Comparison of ENCODE assay signal across 1 cellular context in the genomic region with DNA sequence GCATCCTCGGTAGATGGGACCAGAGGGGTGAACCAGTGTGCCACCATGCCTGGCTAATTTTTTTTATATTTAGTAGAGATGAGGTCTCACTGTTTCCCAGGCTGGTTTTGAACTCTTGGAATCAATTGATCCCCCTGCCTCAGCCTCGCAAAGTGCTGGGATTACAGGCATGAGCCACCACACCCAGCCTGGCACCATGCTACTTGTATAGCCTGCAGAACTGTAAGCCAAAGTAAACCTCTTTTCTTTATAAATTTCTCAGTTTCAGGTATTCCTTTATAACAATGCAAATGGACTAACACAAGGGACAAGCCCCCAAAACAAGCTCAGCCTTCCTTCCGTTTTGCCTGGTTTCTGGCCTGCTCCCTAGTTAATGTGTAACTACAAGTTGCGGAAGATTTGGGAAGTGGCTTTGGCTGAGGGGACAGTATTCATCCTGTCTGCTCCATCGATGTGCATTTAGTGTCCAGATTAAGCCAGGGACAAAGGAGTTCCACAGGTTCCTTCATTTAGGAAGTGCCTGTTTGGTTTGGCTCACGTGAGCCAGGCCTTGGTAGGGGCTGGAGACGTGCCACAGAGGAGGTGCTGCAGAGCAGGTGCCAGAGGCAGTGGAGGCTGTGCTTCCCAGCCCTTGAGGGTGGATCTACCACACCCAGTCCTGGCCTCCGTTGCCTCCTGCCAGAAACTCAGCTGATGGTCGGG.
TF ChIP-seq lines count a peak whose summit lies in the region.

No MANE protein-coding gene starts in this region.

TF ChIP-seq in HepG2, 621 proteins besides CTCF, POLR2A, EP300 and RAD21 (continues in another document):
- TF ChIP-seq BHLHE40 (IDR thresholded peaks at IDR 0.05; ENCODE audit: low read length) (peak; percentile 73), HMGXB3 (CRISPR knock-in tag; IDR thresholded peaks at IDR 0.05; ENCODE audit: borderline replicate concordance) (no peak), HOXA3 (CRISPR knock-in tag; IDR thresholded peaks at IDR 0.05) (peak; percentile 14; the same call in 1 of the 2 replicates), ZNF354B (CRISPR knock-in tag; IDR thresholded peaks at IDR 0.05) (no peak), RBFOX2 (IDR thresholded peaks at IDR 0.05; ENCODE audit: low read depth, low read length) (no peak), THAP8 (CRISPR knock-in tag; IDR thresholded peaks at IDR 0.05; ENCODE audit: borderline replicate concordance) (0 out of 2 replicates have a peak, but pooled peaks have one; percentile 79), ZNF83 (CRISPR knock-in tag; IDR thresholded peaks at IDR 0.05; ENCODE audit: borderline replicate concordance) (0 out of 2 replicates have a peak, but pooled peaks have one; percentile 3), ELF3 (CRISPR knock-in tag; IDR thresholded peaks at IDR 0.05) (peak; percentile 62; the same call in 1 of the 2 replicates), GABPA (IDR thresholded peaks at IDR 0.05; ENCODE audit: low read depth, low read length) (no peak), GABPA (CRISPR knock-in tag; IDR thresholded peaks at IDR 0.05; ENCODE audit: low read depth) (peak; percentile 25; the same call in 1 of the 2 replicates), ERF (CRISPR knock-in tag; IDR thresholded peaks at IDR 0.05) (0 out of 2 replicates have a peak, but pooled peaks have one; percentile 46), ZNF232 (CRISPR knock-in tag; IDR thresholded peaks at IDR 0.05; ENCODE audit: borderline replicate concordance) (no peak), ZNF605 (CRISPR knock-in tag; IDR thresholded peaks at IDR 0.05) (0 out of 2 replicates have a peak, but pooled peaks have one; percentile 29), LCORL (IDR thresholded peaks at IDR 0.05) (no peak), LCORL (CRISPR knock-in tag; IDR thresholded peaks at IDR 0.05) (peak; percentile 86), ZNF883 (CRISPR knock-in tag; IDR thresholded peaks at IDR 0.05; ENCODE audit: not compliant biosample characterization) (no peak), SAP130 (CRISPR knock-in tag; IDR thresholded peaks at IDR 0.05; ENCODE audit: low read depth) (peak; percentile 47; the same call in 1 of the 2 replicates), ZMYM4 (CRISPR knock-in tag; IDR thresholded peaks at IDR 0.05) (no peak), TEAD3 (CRISPR knock-in tag; optimal IDR thresholded peaks at IDR 0.05; ENCODE audit: borderline replicate concordance) (peak; percentile 1), ZNF766 (CRISPR knock-in tag; IDR thresholded peaks at IDR 0.05; ENCODE audit: borderline replicate concordance) (no peak), ZFP36L2 (CRISPR knock-in tag; IDR thresholded peaks at IDR 0.05) (no peak), SOX6 (IDR thresholded peaks at IDR 0.05) (no peak), SOX6 (CRISPR knock-in tag; IDR thresholded peaks at IDR 0.05) (peak; percentile 49; the same call in 1 of the 2 replicates), SMARCC2 (IDR thresholded peaks at IDR 0.05) (no peak), PREB (CRISPR knock-in tag; IDR thresholded peaks at IDR 0.05) (no peak), ZNF263 (CRISPR knock-in tag; IDR thresholded peaks at IDR 0.05) (0 out of 2 replicates have a peak, but pooled peaks have one; percentile 13), ARNT2 (CRISPR knock-in tag; IDR thresholded peaks at IDR 0.05; ENCODE audit: low read depth) (0 out of 2 replicates have a peak, but pooled peaks have one; percentile 38), KLF12 (CRISPR knock-in tag; IDR thresholded peaks at IDR 0.05; ENCODE audit: borderline replicate concordance) (0 out of 2 replicates have a peak, but pooled peaks have one; percentile 39), ZFX (CRISPR knock-in tag; IDR thresholded peaks at IDR 0.05; ENCODE audit: low read depth) (peak; percentile 49; the same call in 1 of the 2 replicates), CEBPG (CRISPR knock-in tag; IDR thresholded peaks at IDR 0.05) (peak; percentile 56), KMT2B (CRISPR knock-in tag; IDR thresholded peaks at IDR 0.05) (no peak), SP2 (CRISPR knock-in tag; IDR thresholded peaks at IDR 0.05) (0 out of 2 replicates have a peak, but pooled peaks have one; percentile 20), ZFY (CRISPR knock-in tag; IDR thresholded peaks at IDR 0.05) (peak; percentile 50; the same call in 1 of the 2 replicates), DZIP1 (CRISPR knock-in tag; IDR thresholded peaks at IDR 0.05) (no peak), MEIS1 (CRISPR knock-in tag; IDR thresholded peaks at IDR 0.05; ENCODE audit: borderline replicate concordance) (0 out of 2 replicates have a peak, but pooled peaks have one; percentile 12), SNAPC5 (CRISPR knock-in tag; IDR thresholded peaks at IDR 0.05; ENCODE audit: borderline replicate concordance) (no peak), CBFB (CRISPR knock-in tag; IDR thresholded peaks at IDR 0.05) (no peak), PAX8 (CRISPR knock-in tag; IDR thresholded peaks at IDR 0.05; ENCODE audit: borderline replicate concordance) (no peak)
- TF ChIP-seq, protein P1, sequence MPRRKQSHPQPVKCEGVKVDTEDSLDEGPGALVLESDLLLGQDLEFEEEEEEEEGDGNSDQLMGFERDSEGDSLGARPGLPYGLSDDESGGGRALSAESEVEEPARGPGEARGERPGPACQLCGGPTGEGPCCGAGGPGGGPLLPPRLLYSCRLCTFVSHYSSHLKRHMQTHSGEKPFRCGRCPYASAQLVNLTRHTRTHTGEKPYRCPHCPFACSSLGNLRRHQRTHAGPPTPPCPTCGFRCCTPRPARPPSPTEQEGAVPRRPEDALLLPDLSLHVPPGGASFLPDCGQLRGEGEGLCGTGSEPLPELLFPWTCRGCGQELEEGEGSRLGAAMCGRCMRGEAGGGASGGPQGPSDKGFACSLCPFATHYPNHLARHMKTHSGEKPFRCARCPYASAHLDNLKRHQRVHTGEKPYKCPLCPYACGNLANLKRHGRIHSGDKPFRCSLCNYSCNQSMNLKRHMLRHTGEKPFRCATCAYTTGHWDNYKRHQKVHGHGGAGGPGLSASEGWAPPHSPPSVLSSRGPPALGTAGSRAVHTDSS (CRISPR knock-in tag; conservative IDR thresholded peaks at IDR 0.05): no peak
- TF ChIP-seq, protein P2, sequence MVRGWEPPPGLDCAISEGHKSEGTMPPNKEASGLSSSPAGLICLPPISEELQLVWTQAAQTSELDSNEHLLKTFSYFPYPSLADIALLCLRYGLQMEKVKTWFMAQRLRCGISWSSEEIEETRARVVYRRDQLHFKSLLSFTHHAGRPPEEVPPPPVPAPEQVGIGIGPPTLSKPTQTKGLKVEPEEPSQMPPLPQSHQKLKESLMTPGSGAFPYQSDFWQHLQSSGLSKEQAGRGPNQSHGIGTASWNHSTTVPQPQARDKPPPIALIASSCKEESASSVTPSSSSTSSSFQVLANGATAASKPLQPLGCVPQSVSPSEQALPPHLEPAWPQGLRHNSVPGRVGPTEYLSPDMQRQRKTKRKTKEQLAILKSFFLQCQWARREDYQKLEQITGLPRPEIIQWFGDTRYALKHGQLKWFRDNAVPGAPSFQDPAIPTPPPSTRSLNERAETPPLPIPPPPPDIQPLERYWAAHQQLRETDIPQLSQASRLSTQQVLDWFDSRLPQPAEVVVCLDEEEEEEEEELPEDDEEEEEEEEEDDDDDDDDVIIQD (CRISPR knock-in tag; IDR thresholded peaks at IDR 0.05; ENCODE audit: low read depth): 0 out of 2 replicates have a peak, but pooled peaks have one; percentile 24
- TF ChIP-seq, protein P3, sequence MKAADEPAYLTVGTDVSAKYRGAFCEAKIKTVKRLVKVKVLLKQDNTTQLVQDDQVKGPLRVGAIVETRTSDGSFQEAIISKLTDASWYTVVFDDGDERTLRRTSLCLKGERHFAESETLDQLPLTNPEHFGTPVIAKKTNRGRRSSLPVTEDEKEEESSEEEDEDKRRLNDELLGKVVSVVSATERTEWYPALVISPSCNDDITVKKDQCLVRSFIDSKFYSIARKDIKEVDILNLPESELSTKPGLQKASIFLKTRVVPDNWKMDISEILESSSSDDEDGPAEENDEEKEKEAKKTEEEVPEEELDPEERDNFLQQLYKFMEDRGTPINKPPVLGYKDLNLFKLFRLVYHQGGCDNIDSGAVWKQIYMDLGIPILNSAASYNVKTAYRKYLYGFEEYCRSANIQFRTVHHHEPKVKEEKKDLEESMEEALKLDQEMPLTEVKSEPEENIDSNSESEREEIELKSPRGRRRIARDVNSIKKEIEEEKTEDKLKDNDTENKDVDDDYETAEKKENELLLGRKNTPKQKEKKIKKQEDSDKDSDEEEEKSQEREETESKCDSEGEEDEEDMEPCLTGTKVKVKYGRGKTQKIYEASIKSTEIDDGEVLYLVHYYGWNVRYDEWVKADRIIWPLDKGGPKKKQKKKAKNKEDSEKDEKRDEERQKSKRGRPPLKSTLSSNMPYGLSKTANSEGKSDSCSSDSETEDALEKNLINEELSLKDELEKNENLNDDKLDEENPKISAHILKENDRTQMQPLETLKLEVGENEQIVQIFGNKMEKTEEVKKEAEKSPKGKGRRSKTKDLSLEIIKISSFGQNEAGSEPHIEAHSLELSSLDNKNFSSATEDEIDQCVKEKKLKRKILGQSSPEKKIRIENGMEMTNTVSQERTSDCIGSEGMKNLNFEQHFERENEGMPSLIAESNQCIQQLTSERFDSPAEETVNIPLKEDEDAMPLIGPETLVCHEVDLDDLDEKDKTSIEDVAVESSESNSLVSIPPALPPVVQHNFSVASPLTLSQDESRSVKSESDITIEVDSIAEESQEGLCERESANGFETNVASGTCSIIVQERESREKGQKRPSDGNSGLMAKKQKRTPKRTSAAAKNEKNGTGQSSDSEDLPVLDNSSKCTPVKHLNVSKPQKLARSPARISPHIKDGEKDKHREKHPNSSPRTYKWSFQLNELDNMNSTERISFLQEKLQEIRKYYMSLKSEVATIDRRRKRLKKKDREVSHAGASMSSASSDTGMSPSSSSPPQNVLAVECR (CRISPR knock-in tag; IDR thresholded peaks at IDR 0.05; ENCODE audit: borderline replicate concordance): peak; percentile 36; the same call in 1 of the 2 replicates
- TF ChIP-seq, protein P4, sequence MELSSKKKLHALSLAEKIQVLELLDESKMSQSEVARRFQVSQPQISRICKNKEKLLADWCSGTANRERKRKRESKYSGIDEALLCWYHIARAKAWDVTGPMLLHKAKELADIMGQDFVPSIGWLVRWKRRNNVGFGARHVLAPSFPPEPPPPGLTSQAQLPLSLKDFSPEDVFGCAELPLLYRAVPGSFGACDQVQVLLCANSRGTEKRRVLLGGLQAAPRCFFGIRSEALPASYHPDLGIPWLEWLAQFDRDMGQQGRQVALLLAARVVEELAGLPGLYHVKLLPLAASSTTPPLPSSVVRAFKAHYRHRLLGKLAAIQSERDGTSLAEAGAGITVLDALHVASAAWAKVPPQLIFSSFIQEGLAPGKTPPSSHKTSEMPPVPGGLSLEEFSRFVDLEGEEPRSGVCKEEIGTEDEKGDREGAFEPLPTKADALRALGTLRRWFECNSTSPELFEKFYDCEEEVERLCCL (CRISPR knock-in tag; IDR thresholded peaks at IDR 0.05; ENCODE audit: borderline replicate concordance): no peak
